Comparison of ENCODE assay signal across 8 cellular contexts in genomic region chr20:33719277-33719988, GRCh38. TPM values are rescaled to one million over a fixed set of nuclear protein-coding genes. Genes with fewer than 3 reads are reported as not detected.
A peak's percentile ranks its signal among the peaks of the same experiment; 100 is the strongest.
DNase-seq lines count a peak whose midpoint lies in the region; ATAC-seq and TF ChIP-seq lines count a peak whose summit lies in the region.

No MANE protein-coding gene starts in this region.

- TF ChIP-seq POLR2A in vagina (IDR thresholded peaks at IDR 0.05) = no peak

- H3K4me3 ChIP-seq in right atrium auricular region = peak overlapping the region; percentile 86 to 90
- peak overlapping the region; percentile 81 for H3K4me3 ChIP-seq in astrocyte of the cerebellum (ENCODE audit: low read depth, low read length)
- peak overlapping the region; percentile 86 for H3K4me3 ChIP-seq in lung
- peak overlapping the region; percentile 90 to 94 for H3K4me3 ChIP-seq in vagina

- no peak for ATAC-seq in left ventricle myocardium superior
- no peak for ATAC-seq in lung (ENCODE audit: insufficient read depth, low FRiP score)
- no peak for ATAC-seq in HG03378 (IDR thresholded peaks at IDR 0.05; ENCODE audit: unreplicated experiment)
- ATAC-seq in HG03442 (IDR thresholded peaks at IDR 0.05; ENCODE audit: unreplicated experiment) = no peak
- ATAC-seq in GM21737 (IDR thresholded peaks at IDR 0.05; ENCODE audit: unreplicated experiment) = no peak

- TF ChIP-seq CTCF in right atrium auricular region (IDR thresholded peaks at IDR 0.05) (no peak), astrocyte of the cerebellum (IDR thresholded peaks at IDR 0.05; ENCODE audit: low read depth, low read length, missing control alignments) (no peak), lung (IDR thresholded peaks at IDR 0.05; ENCODE audit: control extremely low read depth, extremely low read depth) (no peak), vagina (IDR thresholded peaks at IDR 0.05) (no peak)

- H3K36me3 ChIP-seq in right atrium auricular region = peaks cover 1% of the 10 kb centered on the region
- H3K36me3 ChIP-seq in lung (ENCODE audit: control insufficient read depth in 2 of 2, insufficient read depth in 2 of 2, low read length in 2 of 2) = peaks cover 0 to 1% of the 10 kb centered on the region in 2 donors
- peaks cover 0 to 3% of the 10 kb centered on the region in 2 donors for H3K36me3 ChIP-seq in vagina

- in situ Hi-C loops in astrocyte of the cerebellum (cut with HindIII; ENCODE audit: low sequenced_read_pairs) = no loop called here

- peak overlapping the region; percentile 69 to 72 for H3K27ac ChIP-seq in right atrium auricular region
- H3K27ac ChIP-seq in lung (ENCODE audit: low read depth in 1 of 2, low read length in 1 of 2) = peak overlapping the region in 1 of 2 donors; percentile 89
- H3K27ac ChIP-seq in vagina = peak overlapping the region; percentile 78

- H3K4me1 ChIP-seq in right atrium auricular region = peaks cover 0 to 12% of the 10 kb centered on the region in 2 donors
- H3K4me1 ChIP-seq in lung (ENCODE audit: control insufficient read depth in 2 of 2, insufficient read depth in 2 of 2, low read length in 2 of 2) = peaks cover 4 to 9% of the 10 kb centered on the region in 2 donors
- peaks cover 18% of the 10 kb centered on the region for H3K4me1 ChIP-seq in vagina

- WGBS in lung, 2 donors = 44 to 57% methylated on average over 13 of the region's 13 CpGs

- intact Hi-C loops in left ventricle myocardium superior (cut with micrococcal nuclease) (no loop called here), vagina (cut with DNase I) (no loop called here)

- no peaks in the 10 kb centered on the region for H3K27me3 ChIP-seq in right atrium auricular region
- no peaks in the 10 kb centered on the region for H3K27me3 ChIP-seq in lung (ENCODE audit: control insufficient read depth, insufficient read depth)
- no peaks in the 10 kb centered on the region for H3K27me3 ChIP-seq in vagina

- no peaks in the 10 kb centered on the region for H3K9me3 ChIP-seq in right atrium auricular region
- no peaks in the 10 kb centered on the region for H3K9me3 ChIP-seq in lung (ENCODE audit: control insufficient read depth in 2 of 2, insufficient read depth in 1 of 2, low read length in 1 of 2)
- no peaks in the 10 kb centered on the region for H3K9me3 ChIP-seq in vagina

- DNase-seq in right atrium auricular region (ENCODE audit: low spot score) = no peak
- DNase-seq in left ventricle myocardium superior = no peak
- DNase-seq in astrocyte of the cerebellum (ENCODE audit: low read depth) = no peak
- DNase-seq in lung (ENCODE audit: low spot score) = no peak
- DNase-seq in vagina (ENCODE audit: extremely low spot score in 2 of 2) = no peak

RNA-seq across cellular contexts. Expression of gene PXMP4, which starts 0.7 kb away (rescaled TPM):
- total RNA-seq in right atrium auricular region (1 to 10 TPM; 4.5 to 9.8 TPM), left ventricle myocardium superior (13.5 TPM), lung (10 to 100 TPM; 28.9 to 36.8 TPM), vagina (6.6 TPM)
- polyA plus RNA-seq in lung = 10 to 100 TPM; 10.2 to 24.7 TPM

RNA-seq across cellular contexts. Expression of gene ZNF341, which starts 12.4 kb away (rescaled TPM):
- total RNA-seq in right atrium auricular region (1 to 10 TPM; 1.0 to 1.8 TPM), left ventricle myocardium superior (2.4 TPM), lung (1 to 10 TPM; 2.1 to 3.9 TPM), vagina (4.2 TPM)
- polyA plus RNA-seq in lung = 1 to 10 TPM; 3.0 to 4.3 TPM

RNA-seq across cellular contexts. Expression of gene E2F1, which starts 33.2 kb away (rescaled TPM):
- under 1 TPM; 0.31 to 0.33 TPM for total RNA-seq in right atrium auricular region
- total RNA-seq in left ventricle myocardium superior = 1.8 TPM
- total RNA-seq in lung = 10 to 100 TPM in 1 of 2 donors, 1 to 10 TPM in 1; 6.4 to 10.9 TPM
- polyA plus RNA-seq in lung = 10 to 100 TPM in 1 of 2 donors, 1 to 10 TPM in 1; 4.2 to 10.7 TPM
- total RNA-seq in vagina = 0.49 TPM

RNA-seq across cellular contexts. Expression of gene NECAB3, which starts 45.2 kb away (rescaled TPM):
- total RNA-seq in right atrium auricular region = 10 to 100 TPM; 81.7 to 88.4 TPM
- total RNA-seq in left ventricle myocardium superior = 71.8 TPM
- 100 to 1,000 TPM in 1 of 2 donors, 10 to 100 TPM in 1; 63.5 to 127 TPM for total RNA-seq in lung
- 10 to 100 TPM; 21.2 to 80.8 TPM for polyA plus RNA-seq in lung
- 29.2 TPM for total RNA-seq in vagina

RNA-seq across cellular contexts. Expression of gene ACTL10, which starts 52.7 kb away (rescaled TPM):
- under 1 TPM; 0.33 to 0.79 TPM for total RNA-seq in right atrium auricular region
- 0.40 TPM for total RNA-seq in left ventricle myocardium superior
- 1 to 10 TPM in 1 of 2 donors, under 1 TPM in 1; 0.26 to 3.4 TPM for total RNA-seq in lung
- polyA plus RNA-seq in lung = 1 to 10 TPM; 1.3 to 3.1 TPM
- total RNA-seq in vagina = 1.5 TPM
